11 cellular contexts compared by ENCODE assay signal in the genomic region with DNA sequence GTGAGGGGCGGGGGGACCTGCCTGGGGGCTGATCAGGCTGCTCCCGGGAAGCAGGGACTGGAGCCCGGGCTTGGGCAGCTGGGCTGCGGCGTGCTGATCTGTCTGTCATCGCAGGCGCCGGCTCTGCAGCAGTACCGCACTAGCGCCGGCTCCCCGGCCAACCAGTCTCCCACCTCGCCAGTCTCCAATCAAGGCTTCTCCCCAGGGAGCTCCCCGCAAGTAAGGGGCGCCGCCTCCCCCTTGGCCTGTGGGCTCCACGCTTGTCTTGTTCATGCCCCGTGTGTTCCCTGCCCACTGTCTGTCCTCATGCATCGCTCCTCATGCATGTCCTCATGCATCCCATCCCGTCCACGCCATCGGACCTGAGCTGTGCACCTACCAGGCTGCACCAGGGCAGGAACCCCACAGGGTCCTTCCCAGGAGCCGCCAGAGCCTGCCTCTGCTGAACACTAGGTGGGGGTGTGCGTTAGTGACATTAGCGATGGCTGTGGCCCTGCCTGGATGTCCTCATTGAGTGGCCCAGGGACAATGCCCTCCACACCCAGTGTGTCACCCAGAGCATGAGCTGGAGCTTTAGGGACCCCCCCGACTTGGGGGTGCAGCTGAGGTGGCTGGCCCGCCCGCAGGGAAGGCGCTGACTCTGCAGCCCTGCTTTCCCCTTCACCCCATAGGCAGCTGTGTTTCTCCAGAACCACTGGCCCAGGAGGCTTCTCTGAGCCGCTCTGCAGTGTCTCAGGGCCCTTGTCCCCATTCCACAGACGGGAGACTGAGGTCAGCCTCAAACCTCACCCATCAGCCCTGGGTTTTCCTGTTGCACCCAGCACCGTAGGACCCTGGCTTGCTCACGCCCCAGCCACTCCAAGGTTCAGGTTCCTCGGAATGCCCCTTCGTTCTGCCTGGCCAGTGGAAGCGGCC. TPM values are rescaled to one million over a fixed set of nuclear protein-coding genes. Genes with fewer than 3 reads are reported as not detected.
DNase-seq lines count a peak whose midpoint lies in the region; ATAC-seq and TF ChIP-seq lines count a peak whose summit lies in the region.
"Had no signal": no experiment of that assay in that cellular context is flagged by ENCODE, and none has a peak within 500 bp of the region (broad histone marks: within the 10 kb centered on the region; RNA-seq: fewer than 3 reads in every experiment).

No MANE protein-coding gene starts in this region.

- no peaks in the 10 kb centered on the region for H3K9me2 ChIP-seq in GM23338 (ENCODE audit: insufficient read depth)
- no peaks in the 10 kb centered on the region for H3K9me2 ChIP-seq in SU-DHL-6 (replicated peaks; ENCODE audit: insufficient read depth, low read length)

- no peak overlapping the region for H3K27ac ChIP-seq in GM23338 (ENCODE audit: low read depth)
- no peak overlapping the region for H3K27ac ChIP-seq in SU-DHL-6 (ENCODE audit: low read depth, low read length)

- peaks cover 59% of the 10 kb centered on the region for H3K27me3 Mint-ChIP-seq in GM23338 (ENCODE audit: insufficient read depth, low read depth, poor library complexity)
- H3K27me3 Mint-ChIP-seq: central memory CD8-positive, alpha-beta T cell; naive B cell had no signal

- H2AFZ ChIP-seq in GM23338 (no peak overlapping the region), SU-DHL-6 (ENCODE audit: low read depth, low read length, severe bottlenecking) (no peak overlapping the region)

- no peaks in the 10 kb centered on the region for H3K9me3 Mint-ChIP-seq in GM23338
- H3K9me3 Mint-ChIP-seq: central memory CD8-positive, alpha-beta T cell; naive B cell had no signal

- TF ChIP-seq CTCF in GM23338 (conservative IDR thresholded peaks at IDR 0.05; ENCODE audit: low read depth in 2 of 2) (peak; percentile 50 to 73), SU-DHL-6 (IDR thresholded peaks at IDR 0.05; ENCODE audit: insufficient read depth, low read length, poor library complexity, severe bottlenecking) (peak; percentile 45), kidney epithelial cell (IDR thresholded peaks at IDR 0.05; ENCODE audit: insufficient read depth, low read length, poor library complexity, severe bottlenecking) (peak; percentile 43)

- H4K20me1 ChIP-seq in GM23338 (replicated peaks; ENCODE audit: insufficient read depth) (peaks cover 8% of the 10 kb centered on the region), SU-DHL-6 (ENCODE audit: low read depth, low read length) (no peaks in the 10 kb centered on the region)

- H3K27ac Mint-ChIP-seq in GM23338: no peak overlapping the region

- H3K9ac ChIP-seq in SU-DHL-6 (ENCODE audit: low read length): no peak overlapping the region

- no peaks in the 10 kb centered on the region for H3K4me1 ChIP-seq in GM23338 (ENCODE audit: insufficient read depth)

- no peaks in the 10 kb centered on the region for H3F3A ChIP-seq in GM23338 (replicated peaks; ENCODE audit: low read depth)
- H3F3A ChIP-seq in SU-DHL-6 (ENCODE audit: insufficient read depth): no peaks in the 10 kb centered on the region

- H3K4me3 Mint-ChIP-seq in GM23338: no peak overlapping the region
- H3K4me3 Mint-ChIP-seq: central memory CD8-positive, alpha-beta T cell had no signal

- peaks cover 91% of the 10 kb centered on the region for H3K27me3 ChIP-seq in GM23338 (ENCODE audit: insufficient read depth)
- no peaks in the 10 kb centered on the region for H3K27me3 ChIP-seq in SU-DHL-6 (ENCODE audit: low read length)
- peaks cover 11% of the 10 kb centered on the region for H3K27me3 ChIP-seq in kidney epithelial cell (ENCODE audit: control insufficient read depth, insufficient read depth, low read length)

- H3K4me3 ChIP-seq in GM23338 (no peak overlapping the region), SU-DHL-6 (ENCODE audit: insufficient read depth, low read length, poor library complexity, severe bottlenecking) (no peak overlapping the region), kidney epithelial cell (ENCODE audit: low read depth, low read length) (no peak overlapping the region)

- no peaks in the 10 kb centered on the region for H3K9me3 ChIP-seq in SU-DHL-6 (ENCODE audit: insufficient read depth, low read length)

- no peaks in the 10 kb centered on the region for H3K36me3 Mint-ChIP-seq in GM23338 (ENCODE audit: low read depth)
- H3K36me3 Mint-ChIP-seq: naive B cell had no signal

- no peaks in the 10 kb centered on the region for H3K4me1 Mint-ChIP-seq in GM23338
- H3K4me1 Mint-ChIP-seq: central memory CD8-positive, alpha-beta T cell had no signal

- no peak overlapping the region for H3K4me2 ChIP-seq in GM23338
- H3K4me2 ChIP-seq in SU-DHL-6 (ENCODE audit: low read depth, low read length, poor library complexity, severe bottlenecking): no peak overlapping the region

- peak; percentile 57 for ATAC-seq in GM23338

- no peaks in the 10 kb centered on the region for H3K79me2 ChIP-seq in GM23338 (replicated peaks; ENCODE audit: insufficient read depth)
- H3K79me2 ChIP-seq in SU-DHL-6 (ENCODE audit: insufficient read depth, low read length): no peaks in the 10 kb centered on the region

- DNase-seq in D341Med (ENCODE audit: low spot score) (peak; percentile 74), GM23338 (ENCODE audit: low spot score) (peak; percentile 70), kidney epithelial cell (ENCODE audit: low read depth) (no peak), superior temporal gyrus (ENCODE audit: extremely low spot score) (no peak), RKO (ENCODE audit: low spot score) (no peak)
- no peak for DNase-seq in central memory CD4-positive, alpha-beta T cell
- DNase-seq: hippocampal formation, naive B cell had no signal

- H3K36me3 ChIP-seq in GM23338 (ENCODE audit: insufficient read depth): no peaks in the 10 kb centered on the region
- no peaks in the 10 kb centered on the region for H3K36me3 ChIP-seq in SU-DHL-6 (ENCODE audit: low read length)
- no peaks in the 10 kb centered on the region for H3K36me3 ChIP-seq in kidney epithelial cell (ENCODE audit: control insufficient read depth, insufficient read depth, low read length)

TF ChIP-seq in GM23338, 12 proteins besides CTCF, POLR2A, EP300 and RAD21 (continues in another document):
- TF ChIP-seq CREB1 (CRISPR knock-in tag; IDR thresholded peaks at IDR 0.05; ENCODE audit: low read depth): no peak
- TF ChIP-seq STAT1 (IDR thresholded peaks at IDR 0.05; ENCODE audit: unreplicated experiment): no peak
- no peak for TF ChIP-seq EZH2 (IDR thresholded peaks at IDR 0.05; ENCODE audit: low read depth, unreplicated experiment)
- no peak for TF ChIP-seq POLR2AphosphoS5 (IDR thresholded peaks at IDR 0.05; ENCODE audit: low read depth)
- TF ChIP-seq, protein P1, sequence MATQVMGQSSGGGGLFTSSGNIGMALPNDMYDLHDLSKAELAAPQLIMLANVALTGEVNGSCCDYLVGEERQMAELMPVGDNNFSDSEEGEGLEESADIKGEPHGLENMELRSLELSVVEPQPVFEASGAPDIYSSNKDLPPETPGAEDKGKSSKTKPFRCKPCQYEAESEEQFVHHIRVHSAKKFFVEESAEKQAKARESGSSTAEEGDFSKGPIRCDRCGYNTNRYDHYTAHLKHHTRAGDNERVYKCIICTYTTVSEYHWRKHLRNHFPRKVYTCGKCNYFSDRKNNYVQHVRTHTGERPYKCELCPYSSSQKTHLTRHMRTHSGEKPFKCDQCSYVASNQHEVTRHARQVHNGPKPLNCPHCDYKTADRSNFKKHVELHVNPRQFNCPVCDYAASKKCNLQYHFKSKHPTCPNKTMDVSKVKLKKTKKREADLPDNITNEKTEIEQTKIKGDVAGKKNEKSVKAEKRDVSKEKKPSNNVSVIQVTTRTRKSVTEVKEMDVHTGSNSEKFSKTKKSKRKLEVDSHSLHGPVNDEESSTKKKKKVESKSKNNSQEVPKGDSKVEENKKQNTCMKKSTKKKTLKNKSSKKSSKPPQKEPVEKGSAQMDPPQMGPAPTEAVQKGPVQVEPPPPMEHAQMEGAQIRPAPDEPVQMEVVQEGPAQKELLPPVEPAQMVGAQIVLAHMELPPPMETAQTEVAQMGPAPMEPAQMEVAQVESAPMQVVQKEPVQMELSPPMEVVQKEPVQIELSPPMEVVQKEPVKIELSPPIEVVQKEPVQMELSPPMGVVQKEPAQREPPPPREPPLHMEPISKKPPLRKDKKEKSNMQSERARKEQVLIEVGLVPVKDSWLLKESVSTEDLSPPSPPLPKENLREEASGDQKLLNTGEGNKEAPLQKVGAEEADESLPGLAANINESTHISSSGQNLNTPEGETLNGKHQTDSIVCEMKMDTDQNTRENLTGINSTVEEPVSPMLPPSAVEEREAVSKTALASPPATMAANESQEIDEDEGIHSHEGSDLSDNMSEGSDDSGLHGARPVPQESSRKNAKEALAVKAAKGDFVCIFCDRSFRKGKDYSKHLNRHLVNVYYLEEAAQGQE (IDR thresholded peaks at IDR 0.05; ENCODE audit: unreplicated experiment): no peak

RNA-seq across cellular contexts. Expression of a gene that starts 19.5 kb away (rescaled TPM):
- total RNA-seq in GM23338 (2014; rRNA removed; shearing (Covaris generic)): 0.63 TPM in 1 of 2 replicates, not detected in the other
- polyA plus RNA-seq in GM23338 (2016; fragmentation: Nextera tagmentation; extraction: Ambion mirVana): 0.31 and 0.58 TPM in 2 replicates
- total RNA-seq in kidney epithelial cell: not detected in 2 replicates
- total RNA-seq: LHCN-M2 had no signal

Comparison
In these comparisons a context has a peak if more than half of its experiments do, and no peak if none do; other contexts are left out.
1. DNase-seq: peak in D341Med (single experiment) and GM23338 (single experiment); none in kidney epithelial cell (single experiment), superior temporal gyrus (single experiment), RKO (single experiment) and central memory CD4-positive, alpha-beta T cell (single experiment).
2. Peak in every context shown above with its lines, with median percentiles within 50 percentile points of each other: CTCF ChIP-seq.